Comparison of ENCODE assay signal across 22 cellular contexts in the genomic region with DNA sequence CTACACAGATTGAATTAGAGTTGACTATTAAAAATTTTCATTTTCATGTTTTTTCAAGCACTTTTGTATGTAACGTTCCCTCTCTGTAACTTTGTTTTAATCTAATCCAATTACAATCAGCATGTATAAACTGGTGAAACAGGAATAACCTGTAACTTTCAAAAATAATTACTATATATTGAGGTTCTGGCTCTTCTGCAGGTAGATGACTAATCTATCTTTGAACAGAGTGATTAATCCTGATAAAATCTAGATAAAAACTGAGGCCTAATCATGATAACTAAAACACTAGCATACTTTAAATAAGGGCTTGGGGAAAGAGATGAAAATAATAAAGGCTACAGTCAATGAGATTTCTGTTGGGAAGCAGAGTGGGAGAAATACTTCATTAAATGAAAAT.
"Had no signal": no experiment of that assay in that cellular context is flagged by ENCODE, and none has a peak within 500 bp of the region (broad histone marks: within the 10 kb centered on the region; RNA-seq: fewer than 3 reads in every experiment).

No MANE protein-coding gene starts in this region.

- ATAC-seq: activated naive CD4-positive, alpha-beta T cell treated with anti-CD3 and anti-CD28 coated beads, Interleukin-2, amount 50 U/mL, for 72 hours; naive thymus-derived CD4-positive, alpha-beta T cell; T-cell had no signal

- H3K27ac ChIP-seq: dorsolateral prefrontal cortex had no signal

- H3K9ac ChIP-seq: SK-N-SH had no signal

- H3K36me3 ChIP-seq: heart left ventricle, pancreas had no signal

- H3K4me2 ChIP-seq: SK-N-SH had no signal

- DNase-seq: activated B cell treated with CpG ODN at 0.5 μM for 24 hours; activated CD4-positive, alpha-beta memory T cell treated with anti-CD3 and anti-CD28 coated beads for 36 hours; activated CD4-positive, alpha-beta T cell treated with anti-CD3 and anti-CD28 coated beads for 4 hours; activated gamma-delta T cell treated with Interleukin-2 at 50 U/mL for 16 hours; activated T-cell treated with anti-CD3 and anti-CD28 coated beads for 4 hours; dorsolateral prefrontal cortex; endodermal cell; erythroblast; heart left ventricle; kidney glomerular epithelial cell; left ventricle myocardium superior; naive thymus-derived CD4-positive, alpha-beta T cell; pancreas; retina; SK-N-SH; stimulated activated naive CD4-positive, alpha-beta T cell treated with Interleukin-2 at 50 U/mL for 16 hours; substantia nigra; T-cell; T-helper 9 cell had no signal

- H3K9me3 ChIP-seq: heart left ventricle, pancreas, SK-N-SH had no signal

- H3K27me3 ChIP-seq: dorsolateral prefrontal cortex, heart left ventricle, pancreas had no signal

- H3K4me3 ChIP-seq: dorsolateral prefrontal cortex, heart left ventricle, pancreas had no signal

- FAIRE-seq: colon, frontal cortex, pancreas had no signal
